2 cellular contexts compared by ENCODE assay signal in the genomic region with DNA sequence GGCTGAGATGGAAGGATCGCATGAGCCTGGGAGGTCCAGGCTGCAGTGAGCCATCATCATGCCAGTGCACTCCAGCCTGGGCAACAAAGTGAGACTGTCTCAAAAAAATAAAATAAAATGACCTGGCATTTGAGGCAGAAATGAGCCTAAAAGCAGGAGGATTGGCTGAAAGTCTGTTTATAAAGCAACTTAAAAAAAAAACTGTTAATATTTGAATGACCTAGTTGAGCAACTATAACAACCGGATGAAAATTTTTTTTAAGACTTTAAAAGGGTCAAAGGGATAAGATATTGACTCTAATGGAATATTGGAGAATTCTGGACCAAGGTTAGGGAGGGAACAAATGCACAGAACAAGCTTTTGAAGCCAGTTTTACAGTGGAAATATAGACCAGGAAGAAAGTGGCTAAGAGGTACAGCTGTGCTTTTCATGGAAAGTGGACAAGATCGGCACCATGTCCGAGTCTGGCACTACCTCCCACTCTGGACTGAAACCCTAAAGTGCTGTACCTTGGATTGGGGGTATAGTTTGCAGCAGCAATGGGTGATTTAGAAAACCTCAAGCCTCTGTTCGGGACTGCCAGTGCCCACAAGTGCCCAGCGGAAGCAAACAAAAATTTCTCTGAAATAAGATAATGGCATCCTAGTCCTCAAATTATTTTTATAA.
A peak's percentile ranks its signal among the peaks of the same experiment; 100 is the strongest.
TF ChIP-seq lines count a peak whose summit lies in the region.

No MANE protein-coding gene starts in this region.

TF ChIP-seq in liver, 16 proteins besides CTCF, POLR2A, EP300 and RAD21:
- TF ChIP-seq, protein P1, sequence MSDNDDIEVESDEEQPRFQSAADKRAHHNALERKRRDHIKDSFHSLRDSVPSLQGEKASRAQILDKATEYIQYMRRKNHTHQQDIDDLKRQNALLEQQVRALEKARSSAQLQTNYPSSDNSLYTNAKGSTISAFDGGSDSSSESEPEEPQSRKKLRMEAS (IDR thresholded peaks at IDR 0.05) = no peak
- TF ChIP-seq FOXA1 (IDR thresholded peaks at IDR 0.05) (no peak), EGR1 (IDR thresholded peaks at IDR 0.05; ENCODE audit: low read depth in 2 of 2) (no peak), FOXA2 (IDR thresholded peaks at IDR 0.05) (no peak), TAF1 (conservative IDR thresholded peaks at IDR 0.05) (no peak), YY1 (IDR thresholded peaks at IDR 0.05) (no peak), HNF4G (IDR thresholded peaks at IDR 0.05) (no peak), NR2F2 (IDR thresholded peaks at IDR 0.05) (no peak), ATF3 (IDR thresholded peaks at IDR 0.05) (no peak), SP1 (IDR thresholded peaks at IDR 0.05) (peak; percentile 20), HNF4A (conservative IDR thresholded peaks at IDR 0.05) (peak; percentile 12 to 62), RXRA (IDR thresholded peaks at IDR 0.05) (no peak), JUND (IDR thresholded peaks at IDR 0.05) (no peak)
- TF ChIP-seq, protein P2, sequence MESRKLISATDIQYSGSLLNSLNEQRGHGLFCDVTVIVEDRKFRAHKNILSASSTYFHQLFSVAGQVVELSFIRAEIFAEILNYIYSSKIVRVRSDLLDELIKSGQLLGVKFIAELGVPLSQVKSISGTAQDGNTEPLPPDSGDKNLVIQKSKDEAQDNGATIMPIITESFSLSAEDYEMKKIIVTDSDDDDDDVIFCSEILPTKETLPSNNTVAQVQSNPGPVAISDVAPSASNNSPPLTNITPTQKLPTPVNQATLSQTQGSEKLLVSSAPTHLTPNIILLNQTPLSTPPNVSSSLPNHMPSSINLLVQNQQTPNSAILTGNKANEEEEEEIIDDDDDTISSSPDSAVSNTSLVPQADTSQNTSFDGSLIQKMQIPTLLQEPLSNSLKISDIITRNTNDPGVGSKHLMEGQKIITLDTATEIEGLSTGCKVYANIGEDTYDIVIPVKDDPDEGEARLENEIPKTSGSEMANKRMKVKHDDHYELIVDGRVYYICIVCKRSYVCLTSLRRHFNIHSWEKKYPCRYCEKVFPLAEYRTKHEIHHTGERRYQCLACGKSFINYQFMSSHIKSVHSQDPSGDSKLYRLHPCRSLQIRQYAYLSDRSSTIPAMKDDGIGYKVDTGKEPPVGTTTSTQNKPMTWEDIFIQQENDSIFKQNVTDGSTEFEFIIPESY (IDR thresholded peaks at IDR 0.05) = no peak

TF ChIP-seq in HepG2, 621 proteins besides CTCF, POLR2A, EP300 and RAD21:
- TF ChIP-seq FOXO1 (CRISPR knock-in tag; IDR thresholded peaks at IDR 0.05) = no peak
TF ChIP-seq in HepG2: peak in this region for 0.
